ENCODE assay signal across 8 cellular contexts in the genomic region with DNA sequence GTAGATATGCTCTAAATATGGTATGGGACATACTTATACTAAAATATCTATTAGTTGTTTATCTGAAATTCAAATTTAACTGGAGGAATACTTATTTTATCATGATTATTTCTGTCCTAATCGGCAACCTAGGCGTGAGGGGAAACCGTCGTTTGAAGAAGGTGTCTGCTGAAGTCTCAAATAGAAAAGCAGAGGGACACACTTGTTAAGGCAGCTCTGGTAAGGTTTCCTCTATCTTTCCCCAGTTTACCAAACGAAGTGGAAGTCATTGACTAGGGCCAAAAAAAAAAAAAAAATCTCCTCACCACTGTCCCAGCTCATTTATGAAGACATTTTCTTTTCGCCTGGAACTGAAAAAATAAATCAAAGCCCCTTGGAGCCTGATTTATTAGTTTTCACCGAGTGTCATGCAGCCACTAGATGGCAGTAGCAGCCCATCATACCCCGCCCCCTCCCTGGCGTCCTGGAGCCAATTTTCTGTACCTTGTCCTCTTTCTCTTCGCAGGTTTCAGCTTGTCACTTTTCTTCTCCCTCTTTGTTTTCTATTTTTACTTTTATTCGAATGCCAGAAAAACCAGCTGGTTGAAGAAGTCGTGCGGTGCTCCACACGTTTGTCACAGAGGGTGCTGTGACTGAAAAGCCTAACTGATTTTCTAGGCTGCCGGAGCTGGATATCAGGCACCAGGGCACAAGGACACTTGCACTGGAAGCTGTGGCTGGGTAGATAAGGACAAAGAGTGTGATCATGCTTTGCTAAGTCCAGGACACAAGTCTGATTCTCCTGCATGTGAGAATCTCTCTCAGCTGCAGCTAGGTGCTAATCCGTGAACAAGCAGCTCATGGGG.
A peak's percentile ranks its signal among the peaks of the same experiment; 100 is the strongest.
DNase-seq lines count a peak whose midpoint lies in the region; ATAC-seq, FAIRE-seq and TF ChIP-seq lines count a peak whose summit lies in the region.

No MANE protein-coding gene starts in this region.

- H3K4me1 ChIP-seq in GM12878 (ENCODE audit: control insufficient read depth, insufficient read depth, low read length) (no peaks in the 10 kb centered on the region), iPS DF 6.9 (ENCODE audit: control insufficient read depth, insufficient read depth, low read length) (peaks cover 2% of the 10 kb centered on the region; the same call in 1 of the 2 replicates)

- FAIRE-seq in GM12878 (lab: Jason Lieb, UNC), result peak; percentile 93

- POLR2A ChIA-PET in GM12878 (lab: Charles Lee), result interaction anchor here (0.7 kb wide), 1 partner anchor 1540 kb away, joined by 3 read pairs; no protein-coding TSS in a partner anchor

- H3K4me3 Mint-ChIP-seq in T-helper 2 cell treated with Interferon-gamma antibody and Interleukin-4, amounts not matched to agents 5 μg/mL and 100 μg/mL, for 36 hours, result no peak overlapping the region

- ATAC-seq in GM18498 (IDR thresholded peaks at IDR 0.05; ENCODE audit: unreplicated experiment), result peak; percentile 86
- peak; percentile 71 for ATAC-seq in HG02943 (IDR thresholded peaks at IDR 0.05; ENCODE audit: low read depth, unreplicated experiment)
- ATAC-seq in GM12878, result peak; percentile 86

- TF ChIP-seq POLR2A in GM12878 (IDR thresholded peaks at IDR 0.05; ENCODE audit: low read depth, low read length), result no peak

- TF ChIP-seq CTCF in 22Rv1 (IDR thresholded peaks at IDR 0.05) (peak; percentile 86), GM12878 (IDR thresholded peaks at IDR 0.05 in 2 of 3, conservative IDR thresholded peaks at IDR 0.05 in 1 of 3; ENCODE audit: control insufficient read depth in 2 of 3, extremely low read depth in 1 of 3, insufficient read depth in 1 of 3, low read depth in 3 of 3, low read length in 3 of 3) (peak; percentile 75 to 90 (median 83); a peak in 5 of 6 replicates)

- CTCF ChIA-PET in GM12878 (lab: Yijun Ruan, JAX), result interaction anchor here (0.6 to 9.9 kb wide), 45 partner anchors 9 to 1540 kb away, joined by 3 to 180 read pairs (median 3); no protein-coding TSS in a partner anchor

- intact Hi-C loops in GM12878 (cut with micrococcal nuclease; ENCODE audit: unreplicated experiment), result loop anchor here (1.0 to 10.0 kb wide), 4 partner anchors 68 to 869 kb away; no protein-coding TSS in a partner anchor

- no peaks in the 10 kb centered on the region for H4K20me1 ChIP-seq in GM12878 (ENCODE audit: control insufficient read depth, insufficient read depth)

- DNase-seq in NCI-H187 (lab: John Stamatoyannopoulos, UW) (peak; percentile 41 to 42), GM12878 (ENCODE audit: low read depth, low spot score) (peak; percentile 5), iPS DF 6.9 (ENCODE audit: low read depth, low spot score) (peak; percentile 43)
- DNase-seq in T-helper 2 cell treated with Interferon-gamma antibody and Interleukin-4, amounts not matched to agents 5 μg/mL and 100 μg/mL, for 36 hours (ENCODE audit: low spot score), result peak; percentile 22
- DNase-seq in stimulated activated CD4-positive, alpha-beta T cell treated with anti-CD3 and anti-CD28 coated beads, Interleukin-12 subunit alpha, Interleukin-12 subunit beta, amount 100 ng/mL, for 24 hours (ENCODE audit: low read depth in 2 of 2), result peak; percentile 31 to 53

- no peak overlapping the region for H3K4me2 ChIP-seq in GM12878 (ENCODE audit: control insufficient read depth, insufficient read depth)

- no peaks in the 10 kb centered on the region for H3K36me3 Mint-ChIP-seq in T-helper 2 cell treated with Interferon-gamma antibody and Interleukin-4, amounts not matched to agents 5 μg/mL and 100 μg/mL, for 36 hours (ENCODE audit: low read depth)

- BruUV-seq in GM12878 (replicated peaks; lab: Mats Ljungman, UMichigan), result no TSS peak

- H3K27ac Mint-ChIP-seq in T-helper 2 cell treated with Interferon-gamma antibody and Interleukin-4, amounts not matched to agents 5 μg/mL and 100 μg/mL, for 36 hours, result no peak overlapping the region

- H3K9me3 ChIP-seq in GM12878 (replicated peaks; ENCODE audit: control insufficient read depth, insufficient read depth, low read length) (no peaks in the 10 kb centered on the region), iPS DF 6.9 (ENCODE audit: control insufficient read depth, insufficient read depth, low read length) (no peaks in the 10 kb centered on the region)

- H3K4me3 ChIP-seq in GM12878 (no peak overlapping the region), iPS DF 6.9 (ENCODE audit: low read length) (no peak overlapping the region)

- WGBS in GM12878 (ENCODE audit: insufficient coverage, insufficient replicate concordance, low lambda C conversion rate, missing lambda C conversion rate), result 8% methylated on average over 16 of the region's 16 CpGs
- WGBS in iPS DF 6.9 (ENCODE audit: insufficient coverage, insufficient read length), result no CpG with 5 or more reads among the region's 16 CpGs

- SMC1A ChIA-PET in GM12878 (lab: Charles Lee; ENCODE audit: uncharacterized antibody, unreplicated experiment), result interaction anchor here (0.6 to 8.9 kb wide), 26 partner anchors 12 to 866 kb away, joined by 3 to 122 read pairs (median 4); no protein-coding TSS in a partner anchor

- H3K27me3 ChIP-seq in GM12878 (replicated peaks in 1 of 2; ENCODE audit: control insufficient read depth in 2 of 2, insufficient read depth in 2 of 2, low read length in 1 of 2) (no peaks in the 10 kb centered on the region; a peak in 1 of 4 replicates), iPS DF 6.9 (ENCODE audit: control insufficient read depth, insufficient read depth, low read length) (no peaks in the 10 kb centered on the region)

- TF ChIP-seq EP300 in GM12878 (IDR thresholded peaks at IDR 0.05; ENCODE audit: borderline replicate concordance in 1 of 2, control insufficient read depth in 1 of 2, low read depth in 2 of 2, low read length in 2 of 2), result no peak

- H3K36me3 ChIP-seq in GM12878 (ENCODE audit: control insufficient read depth in 2 of 2, insufficient read depth in 2 of 2, low read length in 1 of 2), result no peaks in the 10 kb centered on the region
- H3K36me3 ChIP-seq in iPS DF 6.9 (ENCODE audit: control insufficient read depth, insufficient read depth, low read length), result no peaks in the 10 kb centered on the region

- H3K27me3 Mint-ChIP-seq in T-helper 2 cell treated with Interferon-gamma antibody and Interleukin-4, amounts not matched to agents 5 μg/mL and 100 μg/mL, for 36 hours (ENCODE audit: low read depth), result peaks cover 8% of the 10 kb centered on the region

- H3K27ac ChIP-seq in 22Rv1 (peak overlapping the region; percentile 61), GM12878 (ENCODE audit: control insufficient read depth, insufficient read depth) (no peak overlapping the region), iPS DF 6.9 (ENCODE audit: low read length) (no peak overlapping the region)

- RAD21 ChIA-PET in GM12878 (lab: Charles Lee; ENCODE audit: unreplicated experiment), result interaction anchor here (0.7 to 6.3 kb wide), 12 partner anchors 8 to 448 kb away, joined by 3 to 98 read pairs (median 4); no protein-coding TSS in a partner anchor

- peak; percentile 96 for TF ChIP-seq RAD21 in GM12878 (IDR thresholded peaks at IDR 0.05; ENCODE audit: insufficient read depth, low read depth, low read length)

- peaks cover 1% of the 10 kb centered on the region for H3K4me1 Mint-ChIP-seq in T-helper 2 cell treated with Interferon-gamma antibody and Interleukin-4, amounts not matched to agents 5 μg/mL and 100 μg/mL, for 36 hours (ENCODE audit: low read depth)

- in situ Hi-C loops in GM12878 (cut with MboI), result no loop called here

- H3K79me2 ChIP-seq in GM12878 (ENCODE audit: control insufficient read depth, insufficient read depth, low read length), result no peaks in the 10 kb centered on the region

- H3K9me3 Mint-ChIP-seq in T-helper 2 cell treated with Interferon-gamma antibody and Interleukin-4, amounts not matched to agents 5 μg/mL and 100 μg/mL, for 36 hours, result no peaks in the 10 kb centered on the region

- no peak overlapping the region for H3K9ac ChIP-seq in GM12878 (ENCODE audit: control insufficient read depth, insufficient read depth, low read length)

- no peak overlapping the region for H2AFZ ChIP-seq in GM12878 (ENCODE audit: control insufficient read depth, low read depth, low read length)

TF ChIP-seq in GM12878, 131 proteins besides CTCF, POLR2A, EP300 and RAD21:
- TF ChIP-seq YBX1 (IDR thresholded peaks at IDR 0.05) (no peak), YY1 (IDR thresholded peaks at IDR 0.05; ENCODE audit: low read depth, low read length) (peak; percentile 68), SMC3 (IDR thresholded peaks at IDR 0.05; ENCODE audit: borderline replicate concordance, low read length) (peak; percentile 85), BHLHE40 (IDR thresholded peaks at IDR 0.05; ENCODE audit: borderline replicate concordance in 1 of 2, low read depth in 2 of 2, low read length in 1 of 2) (0 out of 4 replicates have a peak, but pooled peaks of 1 of the 2 experiments have one; percentile 12)
- TF ChIP-seq, protein P1, sequence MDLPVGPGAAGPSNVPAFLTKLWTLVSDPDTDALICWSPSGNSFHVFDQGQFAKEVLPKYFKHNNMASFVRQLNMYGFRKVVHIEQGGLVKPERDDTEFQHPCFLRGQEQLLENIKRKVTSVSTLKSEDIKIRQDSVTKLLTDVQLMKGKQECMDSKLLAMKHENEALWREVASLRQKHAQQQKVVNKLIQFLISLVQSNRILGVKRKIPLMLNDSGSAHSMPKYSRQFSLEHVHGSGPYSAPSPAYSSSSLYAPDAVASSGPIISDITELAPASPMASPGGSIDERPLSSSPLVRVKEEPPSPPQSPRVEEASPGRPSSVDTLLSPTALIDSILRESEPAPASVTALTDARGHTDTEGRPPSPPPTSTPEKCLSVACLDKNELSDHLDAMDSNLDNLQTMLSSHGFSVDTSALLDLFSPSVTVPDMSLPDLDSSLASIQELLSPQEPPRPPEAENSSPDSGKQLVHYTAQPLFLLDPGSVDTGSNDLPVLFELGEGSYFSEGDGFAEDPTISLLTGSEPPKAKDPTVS (IDR thresholded peaks at IDR 0.05; ENCODE audit: low read depth, low read length), result no peak; the same call in 1 of the 2 replicates
